8 cellular contexts compared by ENCODE assay signal in genomic region chr5:146877178-146877681, GRCh38. TPM values are rescaled to one million over a fixed set of nuclear protein-coding genes. Genes with fewer than 3 reads are reported as not detected.
DNase-seq lines count a peak whose midpoint lies in the region; ATAC-seq and TF ChIP-seq lines count a peak whose summit lies in the region.

No MANE protein-coding gene starts in this region.

- DNase-seq in NCI-H1092 treated with DMSO at 0.1 percent for 48 hours (lab: John Stamatoyannopoulos, UW) (peak; percentile 27), NCI-H1092 (lab: John Stamatoyannopoulos, UW) (no peak), WTC11 (ENCODE audit: low spot score) (no peak), head of caudate nucleus (peak in 34 of 42 donors; percentile 10 to 72 (median 38)), gastrocnemius medialis (no peak), HK-2 (ENCODE audit: unreplicated experiment) (no peak)

- TF ChIP-seq CTCF in WTC11 (IDR thresholded peaks at IDR 0.05) = no peak
- no peak for TF ChIP-seq CTCF in gastrocnemius medialis (IDR thresholded peaks at IDR 0.05 in 4 of 5, conservative IDR thresholded peaks at IDR 0.05 in 1 of 5)

- peaks cover 17 to 26% (median 19%) of the 10 kb centered on the region in 3 donors for H3K27me3 ChIP-seq in gastrocnemius medialis

- CTCF ChIA-PET in WTC11 (lab: Charles Lee) = interaction anchor here (1.0 to 2.3 kb wide), 4 partner anchors 89 to 344 kb away, joined by 4 to 9 read pairs (median 7); no protein-coding TSS in a partner anchor

- intact Hi-C loops in head of caudate nucleus (cut with DNase I) (no loop called here), gastrocnemius medialis (cut with DNase I; ENCODE audit: low total_unique reads) (no loop called here)

- no peaks in the 10 kb centered on the region for H3K36me3 Mint-ChIP-seq in WTC11

- ATAC-seq in WTC11 (no peak), gastrocnemius medialis (no peak), HG03442 (IDR thresholded peaks at IDR 0.05; ENCODE audit: unreplicated experiment) (no peak), HG02970 (IDR thresholded peaks at IDR 0.05; ENCODE audit: low FRiP score, unreplicated experiment) (no peak)

- peaks cover 53% of the 10 kb centered on the region for H3K4me1 Mint-ChIP-seq in WTC11

- no peak for TF ChIP-seq POLR2A in gastrocnemius medialis (IDR thresholded peaks at IDR 0.05)

- no peak overlapping the region for H3K27ac Mint-ChIP-seq in WTC11

- in situ Hi-C loops in gastrocnemius medialis (cut with MboI; ENCODE audit: low sequenced_read_pairs in 4 of 4) = no loop called here

- peaks cover 4 to 11% of the 10 kb centered on the region in 2 donors for H3K4me1 ChIP-seq in gastrocnemius medialis

- POLR2A ChIA-PET in WTC11 (lab: Charles Lee) = interaction anchor here (0.7 kb wide), 1 partner anchor 739 kb away, joined by 4 read pairs; no protein-coding TSS in a partner anchor

- no peaks in the 10 kb centered on the region for H3K9me3 ChIP-seq in gastrocnemius medialis

- no peaks in the 10 kb centered on the region for H3K9me3 Mint-ChIP-seq in WTC11

- no peaks in the 10 kb centered on the region for H3K36me3 ChIP-seq in gastrocnemius medialis

- peak overlapping the region; percentile 86 for H3K4me3 Mint-ChIP-seq in WTC11

- H3K27me3 Mint-ChIP-seq in WTC11 (ENCODE audit: low read depth) = peaks cover 45% of the 10 kb centered on the region

- peak overlapping the region; percentile 36 to 47 (median 42) for H3K4me3 ChIP-seq in gastrocnemius medialis

- no peak overlapping the region for H3K27ac ChIP-seq in gastrocnemius medialis

TF ChIP-seq in WTC11, 78 proteins besides CTCF, POLR2A, EP300 and RAD21:
- no peak for TF ChIP-seq GRHL2 (CRISPR knock-in tag; IDR thresholded peaks at IDR 0.05; ENCODE audit: insufficient replicate concordance, severe bottlenecking)
- no peak for TF ChIP-seq FOXK1 (CRISPR knock-in tag; IDR thresholded peaks at IDR 0.05)
- 0 out of 2 replicates have a peak, but pooled peaks have one; percentile 8 for TF ChIP-seq KAT7 (CRISPR knock-in tag; IDR thresholded peaks at IDR 0.05; ENCODE audit: borderline replicate concordance)
- TF ChIP-seq USF2 (CRISPR knock-in tag; IDR thresholded peaks at IDR 0.05) = 0 out of 2 replicates have a peak, but pooled peaks have one; percentile 0
- TF ChIP-seq CREM (CRISPR knock-in tag; IDR thresholded peaks at IDR 0.05) = no peak
- no peak for TF ChIP-seq ARID4B (CRISPR knock-in tag; IDR thresholded peaks at IDR 0.05; ENCODE audit: borderline replicate concordance)

RNA-seq across cellular contexts. Expression of gene PPP2R2B, which starts 1.3 kb away (rescaled TPM):
- total RNA-seq in WTC11 (2021) (12.7 to 20.3 TPM (median 13.2 TPM) in 3 replicates), gastrocnemius medialis (under 1 TPM in 3 of 4 donors, not detected in 1; 0.04 to 0.76 (median 0.19) TPM)

Comparison
In these comparisons a context has a peak if more than half of its experiments do, and no peak if none do; other contexts are left out.
1. DNase-seq: peak in NCI-H1092 treated with DMSO at 0.1 percent for 48 hours (single experiment) and head of caudate nucleus (34 of 42); none in NCI-H1092 (single experiment), WTC11 (single experiment), gastrocnemius medialis (0 of 2) and HK-2 (single experiment).